8 cellular contexts compared by ENCODE assay signal in genomic region chr16:85759631-85760419, GRCh38. TPM values are rescaled to one million over a fixed set of nuclear protein-coding genes. Genes with fewer than 3 reads are reported as not detected.
DNase-seq lines count a peak whose midpoint lies in the region; ATAC-seq and TF ChIP-seq lines count a peak whose summit lies in the region.

No MANE protein-coding gene starts in this region.

- intact Hi-C loops in dorsolateral prefrontal cortex (cut with DNase I): no loop called here

- no peak for TF ChIP-seq EP300 in SK-N-SH (IDR thresholded peaks at IDR 0.05; ENCODE audit: borderline replicate concordance in 1 of 2, low read depth in 1 of 2, low read length in 1 of 2)

- H3K36me3 ChIP-seq in SK-N-SH (replicated peaks in 1 of 2; ENCODE audit: control insufficient read depth in 1 of 2, insufficient read depth in 2 of 2, low read length in 1 of 2): no peaks in the 10 kb centered on the region

- no peaks in the 10 kb centered on the region for H3K9me3 ChIP-seq in SK-N-SH

- H4K20me1 ChIP-seq in SK-N-SH (ENCODE audit: insufficient read depth): no peaks in the 10 kb centered on the region

- WGBS in SK-N-SH (ENCODE audit: low lambda C conversion rate): 36% methylated on average over 20 of the region's 20 CpGs

- CTCF ChIA-PET in SK-N-SH (lab: Yijun Ruan, JAX): interaction anchor here (0.7 to 1.7 kb wide), 7 partner anchors 9 to 83 kb away, joined by 3 to 4 read pairs (median 3); no protein-coding TSS in a partner anchor

- no peaks in the 10 kb centered on the region; a peak in 1 of 4 replicates for H3K4me1 ChIP-seq in SK-N-SH (ENCODE audit: control insufficient read depth in 1 of 2, insufficient read depth in 2 of 2, low read depth in 1 of 2, low read length in 1 of 2)

- no peak overlapping the region for H3K27ac ChIP-seq in SK-N-SH (ENCODE audit: low read depth in 2 of 2, low read length in 1 of 2)
- H3K27ac ChIP-seq in dorsolateral prefrontal cortex: no peak overlapping the region

- H3K9ac ChIP-seq in SK-N-SH: no peak overlapping the region

- TF ChIP-seq RAD21 in SK-N-SH (IDR thresholded peaks at IDR 0.05; ENCODE audit: low read length): 0 out of 2 replicates have a peak, but pooled peaks have one; percentile 7

- ATAC-seq in GM18868 (IDR thresholded peaks at IDR 0.05; ENCODE audit: unreplicated experiment) (peak; percentile 25), HG03196 (IDR thresholded peaks at IDR 0.05; ENCODE audit: unreplicated experiment) (no peak)

- H3K4me3 ChIP-seq in AG09309 (ENCODE audit: control insufficient read depth, low read depth, low read length) (no peak overlapping the region), SK-N-SH (ENCODE audit: low read depth in 2 of 2, low read length in 1 of 2) (no peak overlapping the region), dorsolateral prefrontal cortex (no peak overlapping the region)

- H3F3A ChIP-seq in SK-N-SH (replicated peaks; ENCODE audit: insufficient read depth): peaks cover 8% of the 10 kb centered on the region

- POLR2A ChIA-PET in SK-N-SH (lab: Yijun Ruan, JAX): no interaction called here

- no peaks in the 10 kb centered on the region for H3K79me2 ChIP-seq in SK-N-SH (ENCODE audit: insufficient read depth)

- H3K4me2 ChIP-seq in SK-N-SH: no peak overlapping the region

- no peaks in the 10 kb centered on the region for H3K9me2 ChIP-seq in SK-N-SH

- no peak overlapping the region for H2AFZ ChIP-seq in SK-N-SH (ENCODE audit: low read depth)

- TF ChIP-seq CTCF in AG09309 (IDR thresholded peaks at IDR 0.05; ENCODE audit: control insufficient read depth, insufficient read depth, low read depth, low read length, missing control alignments) (peak; percentile 44), SK-N-SH (IDR thresholded peaks at IDR 0.05) (peak; percentile 49), dorsolateral prefrontal cortex (IDR thresholded peaks at IDR 0.05 in 54 of 56, conservative IDR thresholded peaks at IDR 0.05 in 2 of 56; ENCODE audit: low read depth in 1 of 56, partially characterized antibody in 56 of 56) (no peak)

- H3K27me3 ChIP-seq in SK-N-SH (ENCODE audit: insufficient read depth): peaks cover 6% of the 10 kb centered on the region; the same call in 1 of the 2 replicates
- no peaks in the 10 kb centered on the region for H3K27me3 ChIP-seq in dorsolateral prefrontal cortex

- DNase-seq in AG09309 (ENCODE audit: low read depth) (no peak), SK-N-SH (no peak), germinal center (ENCODE audit: low spot score) (peak; percentile 61), NCI-H1417 treated with DMSO at 0.1 percent for 48 hours (lab: John Stamatoyannopoulos, UW) (no peak), dorsolateral prefrontal cortex (no peak)
- DNase-seq in effector CD8-positive, alpha-beta T cell (lab: John Stamatoyannopoulos, UW): no peak

TF ChIP-seq in SK-N-SH, 30 proteins besides CTCF, POLR2A, EP300 and RAD21:
- TF ChIP-seq TAF1 (IDR thresholded peaks at IDR 0.05; ENCODE audit: borderline replicate concordance, low read depth, low read length) (no peak), TCF12 (IDR thresholded peaks at IDR 0.05) (no peak), NFIC (IDR thresholded peaks at IDR 0.05; ENCODE audit: borderline replicate concordance) (no peak), TEAD4 (IDR thresholded peaks at IDR 0.05; ENCODE audit: borderline replicate concordance, insufficient read depth) (no peak), FOSL2 (IDR thresholded peaks at IDR 0.05; ENCODE audit: borderline replicate concordance, low read depth) (no peak), GABPA (IDR thresholded peaks at IDR 0.05; ENCODE audit: low read depth) (no peak), SIN3A (IDR thresholded peaks at IDR 0.05; ENCODE audit: borderline replicate concordance, low read depth, low read length) (no peak), RXRA (IDR thresholded peaks at IDR 0.05; ENCODE audit: borderline replicate concordance, low read depth) (no peak), EZH2phosphoT487 (IDR thresholded peaks at IDR 0.05; ENCODE audit: borderline replicate concordance, low read depth) (no peak), IRF3 (IDR thresholded peaks at IDR 0.05; ENCODE audit: low read depth, low read length) (no peak), NRF1 (IDR thresholded peaks at IDR 0.05; ENCODE audit: low read depth, low read length) (no peak), ELF1 (IDR thresholded peaks at IDR 0.05) (no peak), MXI1 (IDR thresholded peaks at IDR 0.05; ENCODE audit: low read depth, low read length) (no peak), MAX (IDR thresholded peaks at IDR 0.05; ENCODE audit: low read depth) (no peak), FOXM1 (IDR thresholded peaks at IDR 0.05; ENCODE audit: low read depth) (no peak), USF1 (IDR thresholded peaks at IDR 0.05; ENCODE audit: borderline replicate concordance, low read depth) (no peak), ZBTB33 (IDR thresholded peaks at IDR 0.05; ENCODE audit: borderline replicate concordance, low read depth) (no peak), SMC3 (IDR thresholded peaks at IDR 0.05; ENCODE audit: low read depth, low read length) (no peak), USF2 (IDR thresholded peaks at IDR 0.05; ENCODE audit: borderline replicate concordance, low read depth, low read length) (no peak)

RNA-seq across cellular contexts. Expression of gene C16orf74, which starts 8.9 kb away (rescaled TPM):
- polyA plus RNA-seq in SK-N-SH (2012; rRNA removed): 15.9 and 27.2 TPM in 2 replicates
- polyA plus RNA-seq in SK-N-SH (2012; cell fraction: cytosol; rRNA removed): 13.7 and 16.7 TPM in 2 replicates
- polyA plus RNA-seq in SK-N-SH (2012; cell fraction: nucleus; rRNA removed): 20.6 and 35.2 TPM in 2 replicates
- total RNA-seq in dorsolateral prefrontal cortex: 1 to 10 TPM in 116 of 120 experiments, under 1 TPM in 3, not detected in 1; 0.72 to 5.6 (median 2.2) TPM

RNA-seq across cellular contexts. Expression of gene EMC8, which starts 39.5 kb away (rescaled TPM):
- 45.9 and 52.9 TPM in 2 replicates for polyA plus RNA-seq in SK-N-SH (2012; rRNA removed)
- 36.2 and 45.8 TPM in 2 replicates for polyA plus RNA-seq in SK-N-SH (2012; cell fraction: cytosol; rRNA removed)
- polyA plus RNA-seq in SK-N-SH (2012; cell fraction: nucleus; rRNA removed): 42.9 and 47.0 TPM in 2 replicates
- 10 to 100 TPM; 14.6 to 36.5 (median 23.8) TPM for total RNA-seq in dorsolateral prefrontal cortex

RNA-seq across cellular contexts. Expression of gene COX4I1, which starts 39.7 kb away (rescaled TPM):
- 1,138 and 1,294 TPM in 2 replicates for polyA plus RNA-seq in SK-N-SH (2012; rRNA removed)
- polyA plus RNA-seq in SK-N-SH (2012; cell fraction: cytosol; rRNA removed): 1,164 and 1,171 TPM in 2 replicates
- 473 and 619 TPM in 2 replicates for polyA plus RNA-seq in SK-N-SH (2012; cell fraction: nucleus; rRNA removed)
- total RNA-seq in dorsolateral prefrontal cortex: 100 to 1,000 TPM; 458 to 914 (median 706) TPM

Comparison
In these comparisons a context has a peak if more than half of its experiments do, and no peak if none do; other contexts are left out.
1. CTCF ChIP-seq: peak in AG09309 (single experiment) and SK-N-SH (single experiment); none in dorsolateral prefrontal cortex (0 of 56).